In the genomic region with DNA sequence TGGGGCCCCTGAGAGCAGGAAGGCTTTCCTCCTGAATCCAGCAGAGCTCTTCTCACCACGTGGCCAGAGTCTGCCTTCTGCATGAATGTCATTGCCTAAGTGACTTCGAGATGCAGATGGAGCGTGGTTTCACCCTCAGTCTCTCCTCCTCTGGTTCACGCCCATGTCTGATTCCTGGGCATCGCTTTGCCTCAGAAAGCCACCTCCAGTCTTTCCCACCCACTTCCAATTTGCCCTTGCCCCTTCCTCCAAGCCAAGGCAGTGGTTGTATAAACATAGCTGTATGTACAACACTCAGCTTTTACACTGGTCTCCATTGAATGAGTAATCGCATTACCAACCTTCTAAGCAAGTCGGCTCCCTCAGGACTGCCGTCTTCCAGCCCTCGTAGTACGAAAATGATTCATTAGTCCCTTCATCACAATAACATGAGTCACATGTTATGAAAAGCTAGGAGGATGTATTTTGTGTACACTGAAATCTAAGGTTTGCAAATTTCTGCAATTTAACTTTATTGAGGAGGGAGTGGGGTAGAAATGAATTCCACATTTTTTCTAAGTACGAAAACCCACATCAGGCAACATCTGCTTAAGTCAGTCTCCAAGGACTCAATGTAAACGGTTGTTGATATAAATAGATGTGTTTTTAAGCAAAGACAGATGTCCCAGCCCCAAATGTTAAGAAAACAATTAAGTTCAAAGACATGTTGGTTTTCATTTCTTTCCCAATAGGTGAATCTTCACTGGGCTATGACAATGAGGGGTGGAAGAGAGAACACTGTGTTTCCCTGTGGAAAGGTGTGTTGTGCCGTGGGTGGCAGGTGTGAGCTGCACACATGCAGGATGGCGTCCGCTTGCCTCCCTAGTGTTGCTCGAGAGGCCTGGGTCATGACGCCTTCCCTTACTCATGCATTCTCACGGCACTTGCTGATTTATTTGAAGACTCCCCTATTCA, we compare ENCODE assay signal across 8 cellular contexts. TPM values are rescaled to one million over a fixed set of nuclear protein-coding genes. Genes with fewer than 3 reads are reported as not detected.
DNase-seq lines count a peak whose midpoint lies in the region; TF ChIP-seq lines count a peak whose summit lies in the region.

No MANE protein-coding gene starts in this region.

- no peaks in the 10 kb centered on the region for H3K27me3 ChIP-seq in suprapubic skin

- H3K9me3 Mint-ChIP-seq in activated T-cell treated with anti-CD3 and anti-CD28 coated beads, Interleukin-2, amount 50 U/mL, for 24 hours, result peaks cover 7% of the 10 kb centered on the region

- peak overlapping the region; percentile 76 for H3K27ac Mint-ChIP-seq in activated T-cell treated with anti-CD3 and anti-CD28 coated beads, Interleukin-2, amount 50 U/mL, for 24 hours

- peak overlapping the region; percentile 11 for H3K4me3 Mint-ChIP-seq in activated T-cell treated with anti-CD3 and anti-CD28 coated beads, Interleukin-2, amount 50 U/mL, for 24 hours

- no peaks in the 10 kb centered on the region for H3K36me3 ChIP-seq in suprapubic skin

- DNase-seq in activated T-cell treated with anti-CD3 and anti-CD28 coated beads, Interleukin-2, amount 50 U/mL, for 24 hours, result peak; percentile 48
- DNase-seq in activated T-cell treated with anti-CD3 and anti-CD28 coated beads, Interleukin-2, amount 50 U/mL, for 1 hour, result no peak
- DNase-seq in SW480 (ENCODE audit: low spot score) (peak; percentile 73), glomerular visceral epithelial cell (ENCODE audit: extremely low spot score) (peak; percentile 77), suprapubic skin (ENCODE audit: low spot score in 2 of 2) (no peak), DMS79 (lab: John Stamatoyannopoulos, UW) (no peak), NCI-H2029 treated with DMSO at 0.1 percent for 48 hours (lab: John Stamatoyannopoulos, UW) (no peak), globus pallidus (ENCODE audit: low spot score) (no peak)

- peaks cover 25% of the 10 kb centered on the region for H3K4me1 ChIP-seq in suprapubic skin

- 65% methylated on average over 18 of the region's 18 CpGs for WGBS in suprapubic skin

- TF ChIP-seq CTCF in suprapubic skin (IDR thresholded peaks at IDR 0.05), result no peak

- H3K27ac ChIP-seq in suprapubic skin, result peak overlapping the region; percentile 63

- no peak for TF ChIP-seq EP300 in suprapubic skin (IDR thresholded peaks at IDR 0.05)

- H3K4me3 ChIP-seq in suprapubic skin, result no peak overlapping the region

- no peaks in the 10 kb centered on the region for H3K9me3 ChIP-seq in suprapubic skin

- peaks cover 13% of the 10 kb centered on the region for H3K27me3 Mint-ChIP-seq in activated T-cell treated with anti-CD3 and anti-CD28 coated beads, Interleukin-2, amount 50 U/mL, for 24 hours

- H3K4me1 Mint-ChIP-seq in activated T-cell treated with anti-CD3 and anti-CD28 coated beads, Interleukin-2, amount 50 U/mL, for 24 hours (ENCODE audit: low read depth), result peaks cover 70% of the 10 kb centered on the region

- no peak for TF ChIP-seq POLR2A in suprapubic skin (IDR thresholded peaks at IDR 0.05)

- H3K36me3 Mint-ChIP-seq in activated T-cell treated with anti-CD3 and anti-CD28 coated beads, Interleukin-2, amount 50 U/mL, for 24 hours (ENCODE audit: low read depth), result peaks cover 2% of the 10 kb centered on the region

RNA-seq across cellular contexts. Expression of a gene that starts 32.3 kb away (rescaled TPM):
- 100 to 1,000 TPM; 198 to 510 (median 416) TPM for total RNA-seq in suprapubic skin

Comparison
In these comparisons a context has a peak if more than half of its experiments do, and no peak if none do; other contexts are left out.
1. DNase-seq: peak in activated T-cell treated with anti-CD3 and anti-CD28 coated beads, Interleukin-2, amount 50 U/mL, for 24 hours (single experiment), SW480 (single experiment) and glomerular visceral epithelial cell (single experiment); none in activated T-cell treated with anti-CD3 and anti-CD28 coated beads, Interleukin-2, amount 50 U/mL, for 1 hour (single experiment), suprapubic skin (0 of 2), DMS79 (single experiment), NCI-H2029 treated with DMSO at 0.1 percent for 48 hours (single experiment) and globus pallidus (single experiment).